In the genomic region with DNA sequence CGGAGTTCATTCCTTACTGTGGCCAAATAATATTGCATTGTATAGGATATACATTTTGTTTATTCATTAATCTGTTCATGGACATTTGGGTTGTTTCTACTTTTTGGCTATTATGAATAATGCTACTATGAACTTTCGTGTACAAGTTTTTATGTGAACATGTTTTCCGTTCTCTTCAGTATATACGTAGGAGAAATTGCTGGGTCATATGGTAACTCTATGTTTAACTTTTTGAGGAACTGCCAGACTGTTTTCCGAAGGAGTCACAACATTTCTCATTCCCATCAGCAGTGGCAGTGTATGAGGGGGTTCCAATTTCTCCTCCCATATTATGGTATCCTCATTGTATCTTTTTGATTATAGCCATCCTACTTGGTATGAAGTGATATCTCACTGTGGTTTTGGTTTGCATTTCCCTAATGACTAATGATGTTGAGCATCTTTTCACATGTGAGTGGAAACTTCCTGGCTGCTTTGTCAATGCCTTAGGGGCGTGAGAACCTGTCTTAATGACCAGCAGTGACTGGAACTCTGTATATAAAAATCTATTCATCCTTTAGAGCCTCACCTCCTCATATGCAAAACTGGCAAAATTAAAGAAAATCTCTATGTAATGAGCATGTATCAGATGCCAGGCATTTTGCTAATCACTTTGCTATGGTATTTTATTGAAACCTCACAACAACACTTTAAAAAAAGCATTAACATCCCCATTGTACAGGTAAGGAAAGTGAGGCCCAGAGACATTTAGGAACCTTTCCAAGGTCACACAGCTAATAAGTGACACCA, we compare ENCODE assay signal across 8 cellular contexts. TPM values are rescaled to one million over a fixed set of nuclear protein-coding genes. Genes with fewer than 3 reads are reported as not detected.
DNase-seq lines count a peak whose midpoint lies in the region; ATAC-seq and TF ChIP-seq lines count a peak whose summit lies in the region.

No MANE protein-coding gene starts in this region.

- no peaks in the 10 kb centered on the region for H3K36me3 Mint-ChIP-seq in CD8-positive, alpha-beta T cell
- H3K36me3 Mint-ChIP-seq in activated naive CD8-positive, alpha-beta T cell treated with anti-CD3 and anti-CD28 coated beads, Interleukin-2, amount 10 ng/mL, durations not matched to agents 7 days and 5 days: peaks cover 25% of the 10 kb centered on the region

- peaks cover 74% of the 10 kb centered on the region for H3K4me1 ChIP-seq in CD8-positive, alpha-beta T cell (ENCODE audit: insufficient read depth, low read length)
- no peaks in the 10 kb centered on the region for H3K4me1 ChIP-seq in muscle layer of duodenum (ENCODE audit: control insufficient read depth in 1 of 2, insufficient read depth in 2 of 2, low read length in 2 of 2)
- no peaks in the 10 kb centered on the region for H3K4me1 ChIP-seq in ascending aorta

- CTCF ChIA-PET in CD8-positive, alpha-beta T cell (lab: Charles Lee): interaction anchor here (1.1 to 2.7 kb wide), 12 partner anchors 19 to 84 kb away, joined by 3 to 23 read pairs (median 4); partner anchors contain the start of gene TGFBR1

- POLR2A ChIA-PET in CD8-positive, alpha-beta T cell (lab: Charles Lee): interaction anchor here (0.6 to 3.0 kb wide), 16 partner anchors 9 to 93 kb away, joined by 3 to 19 read pairs (median 4); partner anchors contain the start of gene TGFBR1
- POLR2A ChIA-PET in activated naive CD8-positive, alpha-beta T cell treated with anti-CD3 and anti-CD28 coated beads, Interleukin-2, amount 10 ng/mL, durations not matched to agents 7 days and 5 days (lab: Charles Lee): interaction anchor here (0.9 to 3.9 kb wide), 10 partner anchors 11 to 78 kb away, joined by 3 to 62 read pairs (median 8); partner anchors contain the start of gene TGFBR1

- intact Hi-C loops in CD8-positive, alpha-beta T cell (cut with DNase I, micrococcal nuclease): loop anchor here in 1 of 2 experiments (5.0 kb wide), 2 partner anchors 45 to 60 kb away; no protein-coding TSS in a partner anchor
- intact Hi-C loops in ascending aorta (cut with DNase I): no loop called here

- H3K36me3 ChIP-seq in CD8-positive, alpha-beta T cell (ENCODE audit: insufficient read depth, low read length): no peaks in the 10 kb centered on the region
- H3K36me3 ChIP-seq in KOPT-K1 (ENCODE audit: insufficient read depth, low read length): no peaks in the 10 kb centered on the region
- H3K36me3 ChIP-seq in muscle layer of duodenum (ENCODE audit: control insufficient read depth in 1 of 2, insufficient read depth in 2 of 2, low read length in 2 of 2): peaks cover 13 to 46% of the 10 kb centered on the region in 2 donors
- H3K36me3 ChIP-seq in ascending aorta: no peaks in the 10 kb centered on the region

- peaks cover 86% of the 10 kb centered on the region for H3K4me1 Mint-ChIP-seq in CD8-positive, alpha-beta T cell (ENCODE audit: low read depth)
- H3K4me1 Mint-ChIP-seq in activated naive CD8-positive, alpha-beta T cell treated with anti-CD3 and anti-CD28 coated beads, Interleukin-2, amount 10 ng/mL, durations not matched to agents 7 days and 5 days: peaks cover 61% of the 10 kb centered on the region

- H3K27ac ChIP-seq in CD8-positive, alpha-beta T cell (ENCODE audit: low read depth, low read length): no peak overlapping the region
- H3K27ac ChIP-seq in KOPT-K1 (ENCODE audit: low read depth, low read length, poor library complexity, severe bottlenecking): peak overlapping the region; percentile 83
- H3K27ac ChIP-seq in muscle layer of duodenum (ENCODE audit: low read length): peak overlapping the region; percentile 11
- no peak overlapping the region for H3K27ac ChIP-seq in ascending aorta

- peak overlapping the region; percentile 85 for H3K27ac Mint-ChIP-seq in CD8-positive, alpha-beta T cell
- H3K27ac Mint-ChIP-seq in activated naive CD8-positive, alpha-beta T cell treated with anti-CD3 and anti-CD28 coated beads, Interleukin-2, amount 10 ng/mL, durations not matched to agents 7 days and 5 days: peak overlapping the region; percentile 97

- H3K4me3 Mint-ChIP-seq in CD8-positive, alpha-beta T cell: peak overlapping the region; percentile 85
- peak overlapping the region; percentile 85 for H3K4me3 Mint-ChIP-seq in activated naive CD8-positive, alpha-beta T cell treated with anti-CD3 and anti-CD28 coated beads, Interleukin-2, amount 10 ng/mL, durations not matched to agents 7 days and 5 days

- peak in 2 of 7 experiments; percentile 14 to 34 for DNase-seq in CD8-positive, alpha-beta T cell
- no peak for DNase-seq in activated naive CD8-positive, alpha-beta T cell treated with anti-CD3 and anti-CD28 coated beads, Interleukin-2, amount 10 ng/mL, durations not matched to agents 7 days and 5 days
- DNase-seq in NCI-H187 treated with DMSO at 0.1 percent for 48 hours (lab: John Stamatoyannopoulos, UW): no peak
- no peak for DNase-seq in NCI-H2029 (lab: John Stamatoyannopoulos, UW)
- no peak for DNase-seq in ascending aorta (ENCODE audit: low spot score in 2 of 2)

- H3K27me3 Mint-ChIP-seq in CD8-positive, alpha-beta T cell (ENCODE audit: low read depth): no peaks in the 10 kb centered on the region
- H3K27me3 Mint-ChIP-seq in activated naive CD8-positive, alpha-beta T cell treated with anti-CD3 and anti-CD28 coated beads, Interleukin-2, amount 10 ng/mL, durations not matched to agents 7 days and 5 days: peaks cover 1% of the 10 kb centered on the region

- no peak for TF ChIP-seq CTCF in CD8-positive, alpha-beta T cell (IDR thresholded peaks at IDR 0.05)
- TF ChIP-seq CTCF in ascending aorta (IDR thresholded peaks at IDR 0.05): no peak

- peak overlapping the region; percentile 49 for H3K4me3 ChIP-seq in CD8-positive, alpha-beta T cell (ENCODE audit: low read depth, low read length)
- H3K4me3 ChIP-seq in muscle layer of duodenum (ENCODE audit: low read depth in 1 of 2, low read length in 2 of 2): no peak overlapping the region
- H3K4me3 ChIP-seq in ascending aorta: no peak overlapping the region

- H3K9me3 ChIP-seq in CD8-positive, alpha-beta T cell (ENCODE audit: low read length): no peaks in the 10 kb centered on the region
- no peaks in the 10 kb centered on the region for H3K9me3 ChIP-seq in KOPT-K1 (ENCODE audit: insufficient read depth, low read length, poor library complexity, severe bottlenecking)
- H3K9me3 ChIP-seq in muscle layer of duodenum (ENCODE audit: control insufficient read depth in 1 of 2, low read length in 2 of 2): no peaks in the 10 kb centered on the region
- H3K9me3 ChIP-seq in ascending aorta: no peaks in the 10 kb centered on the region

- no peaks in the 10 kb centered on the region for H3K9me3 Mint-ChIP-seq in CD8-positive, alpha-beta T cell
- H3K9me3 Mint-ChIP-seq in activated naive CD8-positive, alpha-beta T cell treated with anti-CD3 and anti-CD28 coated beads, Interleukin-2, amount 10 ng/mL, durations not matched to agents 7 days and 5 days: peaks cover 2% of the 10 kb centered on the region

- ATAC-seq in CD8-positive, alpha-beta T cell: peak; percentile 41
- no peak for ATAC-seq in activated naive CD8-positive, alpha-beta T cell treated with anti-CD3 and anti-CD28 coated beads, Interleukin-2, amount 10 ng/mL, durations not matched to agents 7 days and 5 days (ENCODE audit: low read depth)
- ATAC-seq in HG02623 (IDR thresholded peaks at IDR 0.05; ENCODE audit: unreplicated experiment): no peak

- no peaks in the 10 kb centered on the region for H3K27me3 ChIP-seq in CD8-positive, alpha-beta T cell (ENCODE audit: insufficient read depth, low read length)
- H3K27me3 ChIP-seq in muscle layer of duodenum (ENCODE audit: low read depth, low read length) (no peaks in the 10 kb centered on the region), ascending aorta (no peaks in the 10 kb centered on the region)

RNA-seq across cellular contexts. Expression of gene TGFBR1, which starts 47.8 kb away (rescaled TPM):
- 10 to 100 TPM; 24.2 to 25.8 TPM for total RNA-seq in CD8-positive, alpha-beta T cell
- total RNA-seq in activated naive CD8-positive, alpha-beta T cell treated with anti-CD3 and anti-CD28 coated beads, Interleukin-2, amount 10 ng/mL, durations not matched to agents 7 days and 5 days: 10 to 100 TPM; 82.7 to 83.5 TPM
- total RNA-seq in ascending aorta: 13.9 TPM

Comparison
In these comparisons a context has a peak if more than half of its experiments do, and no peak if none do; other contexts are left out.
1. H3K27ac ChIP-seq: peak in KOPT-K1 (single experiment) and muscle layer of duodenum (single experiment); none in CD8-positive, alpha-beta T cell (single experiment) and ascending aorta (0 of 2).